In the genomic region with DNA sequence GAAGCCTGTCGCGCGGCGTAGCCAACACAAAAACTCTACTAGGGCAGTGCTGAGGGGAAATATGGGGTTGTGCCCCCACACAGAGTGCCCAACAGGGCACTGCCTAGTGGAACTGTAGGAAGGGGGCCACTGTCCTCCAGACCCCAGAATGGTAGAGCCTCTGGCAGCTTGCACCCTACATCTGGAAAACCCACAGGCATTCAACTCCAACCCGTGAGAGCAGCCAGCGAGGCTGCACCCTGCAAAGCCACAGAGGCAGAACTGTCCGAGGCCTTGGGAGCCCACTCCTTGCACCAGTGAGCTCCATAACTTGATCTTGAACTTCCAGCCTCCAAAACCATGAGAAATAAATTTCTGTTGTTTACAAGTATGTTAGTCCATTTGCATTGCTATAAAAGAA, we compare ENCODE assay signal across 20 cellular contexts. TPM values are rescaled to one million over a fixed set of nuclear protein-coding genes. Genes with fewer than 3 reads are reported as not detected.
DNase-seq lines count a peak whose midpoint lies in the region; ATAC-seq and TF ChIP-seq lines count a peak whose summit lies in the region.
"Had no signal": no experiment of that assay in that cellular context is flagged by ENCODE, and none has a peak within 500 bp of the region (broad histone marks: within the 10 kb centered on the region; RNA-seq: fewer than 3 reads in every experiment).

No MANE protein-coding gene starts in this region.

- no peak overlapping the region for H3K9ac ChIP-seq in OCI-LY3 (ENCODE audit: low read length)
- H3K9ac ChIP-seq in smooth muscle cell (ENCODE audit: low read depth), result no peak overlapping the region

- no peak overlapping the region for H3K4me3 Mint-ChIP-seq in T-helper 1 cell treated with Interleukin-12 subunit alpha and Interleukin-12 subunit beta and Interleukin-4 antibody, amounts not matched to agents 30 μg/mL and 1 μg/mL, for 36 hours

- H3K9me3 ChIP-seq in OCI-LY3 (ENCODE audit: insufficient read depth, low read length) (no peaks in the 10 kb centered on the region), breast epithelium (no peaks in the 10 kb centered on the region), smooth muscle cell (replicated peaks; ENCODE audit: low read depth) (no peaks in the 10 kb centered on the region)
- H3K9me3 ChIP-seq: heart left ventricle had no signal

- DNase-seq in T-helper 1 cell, result no peak
- DNase-seq in breast epithelium (ENCODE audit: low spot score in 2 of 2), result no peak
- no peak for DNase-seq in smooth muscle cell (lab: John Stamatoyannopoulos, UW; ENCODE audit: unreplicated experiment)
- DNase-seq: activated CD8-positive, alpha-beta memory T cell treated with anti-CD3 and anti-CD28 coated beads for 24 hours; C1 segment of cervical spinal cord; H7; heart left ventricle; midbrain; NCI-H1092 treated with DMSO at 0.1 percent for 48 hours; NCI-H2171; occipital lobe; Right ventricle myocardium superior; stimulated activated naive B cell treated with anti-CD40 and anti-IgM and Interleukin-4, amounts not matched to agents 10 μg/mL and 1 μg/mL and 100 μg/mL, for 72 hours had no signal

- H3K79me2 ChIP-seq in OCI-LY3 (ENCODE audit: low read length), result no peaks in the 10 kb centered on the region
- H3K79me2 ChIP-seq in smooth muscle cell (ENCODE audit: low read depth), result peaks cover 7% of the 10 kb centered on the region

- no peaks in the 10 kb centered on the region for H3K27me3 Mint-ChIP-seq in T-helper 1 cell treated with Interleukin-12 subunit alpha and Interleukin-12 subunit beta and Interleukin-4 antibody, amounts not matched to agents 30 μg/mL and 1 μg/mL, for 36 hours (ENCODE audit: low read depth)
- H3K27me3 Mint-ChIP-seq: stimulated activated naive B cell treated with anti-CD40 and anti-IgM and Interleukin-4, amounts not matched to agents 10 μg/mL and 1 μg/mL and 100 μg/mL, for 72 hours had no signal

- H3K36me3 ChIP-seq in OCI-LY3 (replicated peaks; ENCODE audit: low read depth, low read length) (no peaks in the 10 kb centered on the region), breast epithelium (no peaks in the 10 kb centered on the region), smooth muscle cell (ENCODE audit: low read depth) (no peaks in the 10 kb centered on the region)

- H3F3A ChIP-seq in smooth muscle cell (ENCODE audit: low read depth), result peaks cover 6% of the 10 kb centered on the region

- H3K36me3 Mint-ChIP-seq in T-helper 1 cell treated with Interleukin-12 subunit alpha and Interleukin-12 subunit beta and Interleukin-4 antibody, amounts not matched to agents 30 μg/mL and 1 μg/mL, for 36 hours (ENCODE audit: low read depth), result peaks cover 8% of the 10 kb centered on the region
- H3K36me3 Mint-ChIP-seq: stimulated activated naive B cell treated with anti-CD40 and anti-IgM and Interleukin-4, amounts not matched to agents 10 μg/mL and 1 μg/mL and 100 μg/mL, for 72 hours had no signal

- no peaks in the 10 kb centered on the region for H3K27me3 ChIP-seq in OCI-LY3 (ENCODE audit: low read depth, low read length)
- H3K27me3 ChIP-seq in breast epithelium, result no peaks in the 10 kb centered on the region
- no peaks in the 10 kb centered on the region for H3K27me3 ChIP-seq in smooth muscle cell (ENCODE audit: low read depth)
- H3K27me3 ChIP-seq: heart left ventricle had no signal

- H4K20me1 ChIP-seq in OCI-LY3 (ENCODE audit: insufficient read depth, low read length) (no peaks in the 10 kb centered on the region), smooth muscle cell (ENCODE audit: low read depth) (no peaks in the 10 kb centered on the region)

- H3K4me2 ChIP-seq in OCI-LY3 (ENCODE audit: low read length), result peak overlapping the region; percentile 96; the same call in 1 of the 2 replicates
- no peak overlapping the region for H3K4me2 ChIP-seq in smooth muscle cell

- H2AFZ ChIP-seq in OCI-LY3 (ENCODE audit: low read depth, low read length) (no peak overlapping the region), smooth muscle cell (ENCODE audit: low read depth) (no peak overlapping the region)

- intact Hi-C loops in breast epithelium (cut with DNase I; ENCODE audit: low total_unique reads), result no loop called here

- no peak for ATAC-seq in HG02870 (IDR thresholded peaks at IDR 0.05; ENCODE audit: unreplicated experiment)
- ATAC-seq in HG02623 (IDR thresholded peaks at IDR 0.05; ENCODE audit: unreplicated experiment), result no peak
- no peak for ATAC-seq in HG02885 (IDR thresholded peaks at IDR 0.05; ENCODE audit: poor library complexity, unreplicated experiment)
- ATAC-seq: esophagus mucosa had no signal

- 81% methylated on average over 7 of the region's 7 CpGs for WGBS in smooth muscle cell (ENCODE audit: low lambda C conversion rate)

- H3K27ac Mint-ChIP-seq in T-helper 1 cell treated with Interleukin-12 subunit alpha and Interleukin-12 subunit beta and Interleukin-4 antibody, amounts not matched to agents 30 μg/mL and 1 μg/mL, for 36 hours, result peak overlapping the region; percentile 100

- TF ChIP-seq CTCF in OCI-LY3 (IDR thresholded peaks at IDR 0.05; ENCODE audit: low read depth, low read length), result no peak
- no peak for TF ChIP-seq CTCF in breast epithelium (IDR thresholded peaks at IDR 0.05)
- no peak for TF ChIP-seq CTCF in smooth muscle cell (IDR thresholded peaks at IDR 0.05; ENCODE audit: borderline replicate concordance, insufficient read depth, poor library complexity, severe bottlenecking)

- H3K4me1 ChIP-seq in OCI-LY3 (ENCODE audit: low read length) (peaks cover 46% of the 10 kb centered on the region), breast epithelium (peaks cover 0 to 9% of the 10 kb centered on the region in 2 donors), smooth muscle cell (ENCODE audit: low read depth) (peaks cover 16% of the 10 kb centered on the region)

- no peak overlapping the region for H3K27ac ChIP-seq in OCI-LY3 (ENCODE audit: low read length)
- H3K27ac ChIP-seq in breast epithelium, result peak overlapping the region; percentile 38 to 86
- peak overlapping the region; percentile 89 for H3K27ac ChIP-seq in smooth muscle cell (ENCODE audit: low read depth)
- H3K27ac ChIP-seq: 22Rv1 had no signal

- H3K4me3 ChIP-seq in OCI-LY3 (ENCODE audit: low read length), result no peak overlapping the region; the same call in 1 of the 2 replicates
- no peak overlapping the region for H3K4me3 ChIP-seq in breast epithelium
- no peak overlapping the region for H3K4me3 ChIP-seq in smooth muscle cell

- TF ChIP-seq POLR2A in breast epithelium (IDR thresholded peaks at IDR 0.05), result no peak

- peaks cover 48% of the 10 kb centered on the region for H3K4me1 Mint-ChIP-seq in T-helper 1 cell treated with Interleukin-12 subunit alpha and Interleukin-12 subunit beta and Interleukin-4 antibody, amounts not matched to agents 30 μg/mL and 1 μg/mL, for 36 hours (ENCODE audit: low read depth)

- H3K9me3 Mint-ChIP-seq in T-helper 1 cell treated with Interleukin-12 subunit alpha and Interleukin-12 subunit beta and Interleukin-4 antibody, amounts not matched to agents 30 μg/mL and 1 μg/mL, for 36 hours, result no peaks in the 10 kb centered on the region
- H3K9me3 Mint-ChIP-seq: stimulated activated naive B cell treated with anti-CD40 and anti-IgM and Interleukin-4, amounts not matched to agents 10 μg/mL and 1 μg/mL and 100 μg/mL, for 72 hours had no signal

RNA-seq across cellular contexts. Expression of gene GRAMD2B, which starts 27.7 kb away (rescaled TPM):
- total RNA-seq in breast epithelium (100 to 1,000 TPM in 2 of 3 donors, 10 to 100 TPM in 1; 38.1 to 206 (median 103) TPM), smooth muscle cell (27.3 and 33.1 TPM in 2 replicates)
- polyA plus RNA-seq in smooth muscle cell, result 8.7 and 28.9 TPM in 2 replicates
